In genomic region chr7:134071355-134072331, GRCh38 we compare ENCODE assay signal across 12 cellular contexts. TPM values are rescaled to one million over a fixed set of nuclear protein-coding genes. Genes with fewer than 3 reads are reported as not detected.
DNase-seq lines count a peak whose midpoint lies in the region; ATAC-seq and TF ChIP-seq lines count a peak whose summit lies in the region.
"Had no signal": no experiment of that assay in that cellular context is flagged by ENCODE, and none has a peak within 500 bp of the region (broad histone marks: within the 10 kb centered on the region; RNA-seq: fewer than 3 reads in every experiment).

No MANE protein-coding gene starts in this region.

- H3K27ac ChIP-seq in colonic mucosa, result no peak overlapping the region
- H3K27ac ChIP-seq: gastrocnemius medialis had no signal

- H3K9ac ChIP-seq in colonic mucosa (ENCODE audit: low read depth in 2 of 2, low read length in 2 of 2), result no peak overlapping the region

- H3K27ac Mint-ChIP-seq in activated T-helper 17 cell treated with anti-CD3 and anti-CD28 coated beads, Interleukin-2, amount 50 U/mL, for 72 hours, result no peak overlapping the region
- H3K27ac Mint-ChIP-seq: CD8-positive, alpha-beta T cell had no signal

- no peaks in the 10 kb centered on the region for H3K36me3 ChIP-seq in colonic mucosa
- H3K36me3 ChIP-seq: gastrocnemius medialis had no signal

- no peaks in the 10 kb centered on the region for H3K27me3 Mint-ChIP-seq in activated T-helper 17 cell treated with anti-CD3 and anti-CD28 coated beads, Interleukin-2, amount 50 U/mL, for 72 hours

- H3K4me1 ChIP-seq in colonic mucosa, result no peaks in the 10 kb centered on the region
- H3K4me1 ChIP-seq: gastrocnemius medialis had no signal

- TF ChIP-seq CTCF in colonic mucosa (IDR thresholded peaks at IDR 0.05), result no peak

- no peak for DNase-seq in colonic mucosa
- no peak for DNase-seq in Ammon's horn (ENCODE audit: low spot score)
- no peak for DNase-seq in NCI-H2171 (lab: John Stamatoyannopoulos, UW)
- no peak for DNase-seq in NCI-H128 (lab: John Stamatoyannopoulos, UW; ENCODE audit: unreplicated experiment)
- DNase-seq: CD8-positive, alpha-beta T cell; gastrocnemius medialis; NCI-H1105 treated with DMSO at 0.1 percent for 48 hours; T-helper 1 cell had no signal

- H3K4me3 ChIP-seq in colonic mucosa, result no peak overlapping the region
- H3K4me3 ChIP-seq: gastrocnemius medialis had no signal

- H3K9me3 Mint-ChIP-seq in activated T-helper 17 cell treated with anti-CD3 and anti-CD28 coated beads, Interleukin-2, amount 50 U/mL, for 72 hours, result peaks cover 3% of the 10 kb centered on the region

- no peaks in the 10 kb centered on the region for H3K27me3 ChIP-seq in colonic mucosa
- H3K27me3 ChIP-seq: gastrocnemius medialis had no signal

- H3K36me3 Mint-ChIP-seq in activated T-helper 17 cell treated with anti-CD3 and anti-CD28 coated beads, Interleukin-2, amount 50 U/mL, for 72 hours (ENCODE audit: low read depth), result no peaks in the 10 kb centered on the region

- no peaks in the 10 kb centered on the region for H3K9me3 ChIP-seq in colonic mucosa
- H3K9me3 ChIP-seq: gastrocnemius medialis had no signal

- no peaks in the 10 kb centered on the region for H3K4me1 Mint-ChIP-seq in activated T-helper 17 cell treated with anti-CD3 and anti-CD28 coated beads, Interleukin-2, amount 50 U/mL, for 72 hours

- H3K4me3 Mint-ChIP-seq in activated T-helper 17 cell treated with anti-CD3 and anti-CD28 coated beads, Interleukin-2, amount 50 U/mL, for 72 hours, result no peak overlapping the region
- H3K4me3 Mint-ChIP-seq: CD8-positive, alpha-beta T cell had no signal

- intact Hi-C loops in colonic mucosa (cut with DNase I), result no loop called here

- ATAC-seq in GM18861 (IDR thresholded peaks at IDR 0.05; ENCODE audit: unreplicated experiment) (peak; percentile 78), GM21515 (IDR thresholded peaks at IDR 0.05; ENCODE audit: unreplicated experiment) (peak; percentile 74), HG03060 (IDR thresholded peaks at IDR 0.05; ENCODE audit: low read depth, unreplicated experiment) (peak; percentile 79)
- ATAC-seq in activated T-helper 17 cell treated with anti-CD3 and anti-CD28 coated beads, Interleukin-2, amount 50 U/mL, for 72 hours (replicated peaks), result peak; percentile 39
- ATAC-seq: CD8-positive, alpha-beta T cell; gastrocnemius medialis had no signal

RNA-seq across cellular contexts. Expression of gene LRGUK, which starts 55.5 kb away (rescaled TPM):
- under 1 TPM; 0.30 to 0.42 TPM for total RNA-seq in activated T-helper 17 cell treated with anti-CD3 and anti-CD28 coated beads, Interleukin-2, amount 50 U/mL, for 72 hours
- total RNA-seq in colonic mucosa, result under 1 TPM; 0.37 to 0.69 TPM
